Comparison of ENCODE assay signal across 18 cellular contexts in the genomic region with DNA sequence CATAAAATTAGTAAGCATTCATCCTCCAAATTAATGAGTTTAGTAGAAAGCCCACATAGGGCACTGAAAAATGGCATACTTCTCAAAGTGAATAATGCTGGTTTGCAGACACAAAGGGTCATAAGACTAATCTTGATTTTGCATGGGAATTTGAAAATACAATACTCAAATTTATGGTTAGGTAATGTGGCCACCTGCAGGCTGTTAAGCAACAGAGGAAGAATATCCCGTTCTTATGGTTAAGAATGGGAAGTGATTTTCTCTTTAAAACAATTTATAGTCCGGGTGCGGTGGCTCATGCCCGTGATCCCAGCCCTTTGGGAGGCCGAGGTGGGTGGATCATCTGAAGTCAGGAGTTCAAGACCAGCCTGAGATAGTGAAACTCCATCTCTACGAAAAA. TPM values are rescaled to one million over a fixed set of nuclear protein-coding genes. Genes with fewer than 3 reads are reported as not detected.
DNase-seq lines count a peak whose midpoint lies in the region; ATAC-seq, FAIRE-seq and TF ChIP-seq lines count a peak whose summit lies in the region.
"Had no signal": no experiment of that assay in that cellular context is flagged by ENCODE, and none has a peak within 500 bp of the region (broad histone marks: within the 10 kb centered on the region; RNA-seq: fewer than 3 reads in every experiment).

No MANE protein-coding gene starts in this region.

- ATAC-seq in HG03196 (IDR thresholded peaks at IDR 0.05; ENCODE audit: unreplicated experiment) (no peak), HG03521 (IDR thresholded peaks at IDR 0.05; ENCODE audit: unreplicated experiment) (no peak)
- ATAC-seq: stimulated activated naive B cell treated with anti-CD40 and anti-IgM and Interleukin-4, amounts not matched to agents 10 μg/mL and 1 μg/mL and 100 μg/mL, for 72 hours had no signal

- H2AFZ ChIP-seq in GM23248 = no peak overlapping the region

- WGBS in GM23248 (ENCODE audit: low coverage in 1 of 2, low lambda C conversion rate in 2 of 2, missing lambda C conversion rate in 2 of 2), 2 experiments = 50 to 61% methylated on average over 6 of the region's 6 CpGs

- no peaks in the 10 kb centered on the region for H3K9me2 ChIP-seq in GM23248 (ENCODE audit: insufficient read depth)

- peak; percentile 31 for TF ChIP-seq CTCF in 22Rv1 (IDR thresholded peaks at IDR 0.05)
- peak; percentile 53 for TF ChIP-seq CTCF in epithelial cell of proximal tubule (conservative IDR thresholded peaks at IDR 0.05; ENCODE audit: low read depth, low read length)

- H3K4me3 ChIP-seq in GM23248 (no peak overlapping the region), epithelial cell of proximal tubule (ENCODE audit: low read depth, low read length) (no peak overlapping the region)
- H3K4me3 ChIP-seq: BLaER1 had no signal

- in situ Hi-C loops in GM23248 (cut with MboI) = no loop called here

- H3K9ac ChIP-seq in GM23248 = no peak overlapping the region
- H3K9ac ChIP-seq: BLaER1 had no signal

- H3F3A ChIP-seq in GM23248 (ENCODE audit: insufficient read depth) = no peaks in the 10 kb centered on the region

- no peaks in the 10 kb centered on the region for H3K79me2 ChIP-seq in GM23248 (ENCODE audit: insufficient read depth)

- H3K36me3 ChIP-seq in GM23248 (ENCODE audit: low read depth) = no peaks in the 10 kb centered on the region
- H3K36me3 ChIP-seq: BLaER1 had no signal

- H3K4me2 ChIP-seq in GM23248 (ENCODE audit: unreplicated experiment) = no peak overlapping the region
- H3K4me2 ChIP-seq: BLaER1 had no signal

- FAIRE-seq in RCC 7860 (lab: Jason Lieb, UNC) = peak; percentile 20
- no peak for FAIRE-seq in frontal cortex (lab: Jason Lieb, UNC)
- FAIRE-seq: urothelium cell line had no signal

- H3K9me3 ChIP-seq in GM23248 (ENCODE audit: low read depth) = no peaks in the 10 kb centered on the region
- H3K9me3 ChIP-seq: BLaER1 had no signal

- H3K27ac ChIP-seq in 22Rv1 = no peak overlapping the region
- H3K27ac ChIP-seq in GM23248 = no peak overlapping the region
- H3K27ac ChIP-seq: BLaER1 had no signal

- peaks cover 6% of the 10 kb centered on the region for H3K4me1 ChIP-seq in GM23248 (ENCODE audit: insufficient read depth)
- H3K4me1 ChIP-seq: BLaER1 had no signal

- no peaks in the 10 kb centered on the region; the same call in 1 of the 2 replicates for H3K27me3 ChIP-seq in GM23248 (replicated peaks; ENCODE audit: insufficient read depth)
- H3K27me3 ChIP-seq: BLaER1 had no signal

- no peaks in the 10 kb centered on the region for H4K20me1 ChIP-seq in GM23248 (ENCODE audit: insufficient read depth)
- H4K20me1 ChIP-seq: BLaER1 had no signal

- peak; percentile 24 for DNase-seq in GM23248
- DNase-seq in RCC 7860 (ENCODE audit: low spot score) = no peak
- DNase-seq in epithelial cell of proximal tubule (ENCODE audit: low read depth) = no peak
- no peak for DNase-seq in frontal cortex (ENCODE audit: low spot score in 2 of 2)
- no peak for DNase-seq in NCI-H345 (lab: John Stamatoyannopoulos, UW)
- DNase-seq: activated CD4-positive, alpha-beta T cell treated with anti-CD3 and anti-CD28 coated beads, Interleukin-2, amount 50 U/mL, for 1 hour; aorta; naive B cell; NCI-H2171; retina; stimulated activated CD4-positive, alpha-beta T cell treated with anti-CD3 and anti-CD28 coated beads, Interleukin-4, amount 100 ng/mL, for 24 hours; stimulated activated naive B cell treated with anti-CD40 and anti-IgM and Interleukin-4, amounts not matched to agents 10 μg/mL and 1 μg/mL and 100 μg/mL, for 72 hours had no signal

RNA-seq across cellular contexts. Expression of a gene that starts 9.4 kb away (rescaled TPM):
- 0.13 and 0.22 TPM in 2 replicates for total RNA-seq in GM23248 (2014; rRNA removed; shearing (Covaris generic))
- polyA plus RNA-seq in GM23248 (2016; fragmentation: Nextera tagmentation; extraction: Ambion mirVana) = 0.09 and 0.13 TPM in 2 replicates
- total RNA-seq in epithelial cell of proximal tubule (0.07 and 0.46 TPM in 2 replicates), frontal cortex (9.8 TPM)
- total RNA-seq: activated T-helper 1 cell treated with anti-CD3 and anti-CD28 coated beads, Interleukin-12 subunit alpha, Interleukin-12 subunit beta, Interleukin-2, Interleukin-4 antibody, amounts not matched to agents 30 ng/mL and 10 ng/mL and 1 ng/mL, durations not matched to agents 14 hours and 24 hours and 36 hours had no signal
